Comparison of ENCODE assay signal across 17 cellular contexts in genomic region chr6:63516186-63516944, GRCh38. TPM values are rescaled to one million over a fixed set of nuclear protein-coding genes. Genes with fewer than 3 reads are reported as not detected.
A peak's percentile ranks its signal among the peaks of the same experiment; 100 is the strongest.
DNase-seq lines count a peak whose midpoint lies in the region; ATAC-seq and TF ChIP-seq lines count a peak whose summit lies in the region.
"Had no signal": no experiment of that assay in that cellular context is flagged by ENCODE, and none has a peak within 500 bp of the region (broad histone marks: within the 10 kb centered on the region; RNA-seq: fewer than 3 reads in every experiment).

No MANE protein-coding gene starts in this region.

- 85 to 90% methylated on average over 2 of the region's 2 CpGs for WGBS in GM23248 (ENCODE audit: low coverage in 1 of 2, low lambda C conversion rate in 2 of 2, missing lambda C conversion rate in 2 of 2), 2 experiments

- H4K20me1 ChIP-seq in GM23248 (ENCODE audit: insufficient read depth), result no peaks in the 10 kb centered on the region

- H3K79me2 ChIP-seq in GM23248 (ENCODE audit: insufficient read depth), result no peaks in the 10 kb centered on the region

- no peak for ATAC-seq in HG03175 (IDR thresholded peaks at IDR 0.05; ENCODE audit: unreplicated experiment)
- no peak for ATAC-seq in activated CD4-positive, CD25-positive, alpha-beta regulatory T cell treated with anti-CD3 and anti-CD28 coated beads, Interleukin-2, amount 50 U/mL, for 24 hours
- ATAC-seq: activated T-cell treated with anti-CD3 and anti-CD28 coated beads, Interleukin-2, amount 50 U/mL, for 4 hours had no signal

- H3K4me1 Mint-ChIP-seq in endothelial cell (ENCODE audit: unreplicated experiment), result no peaks in the 10 kb centered on the region

- H3K9me3 Mint-ChIP-seq in endothelial cell (ENCODE audit: unreplicated experiment), result peaks cover 3% of the 10 kb centered on the region
- H3K9me3 Mint-ChIP-seq: activated naive CD4-positive, alpha-beta T cell treated with anti-CD3 and anti-CD28 coated beads, Interleukin-2, amount 50 U/mL, for 72 hours; activated T-cell treated with anti-CD3 and anti-CD28 coated beads, Interleukin-2, amount 50 U/mL, for 4 hours had no signal

- no peaks in the 10 kb centered on the region for H3K9me3 ChIP-seq in GM23248 (ENCODE audit: low read depth)
- H3K9me3 ChIP-seq: HAP-1, MG63 had no signal

- H3K27me3 ChIP-seq in GM23248 (replicated peaks; ENCODE audit: insufficient read depth) (no peaks in the 10 kb centered on the region), kidney epithelial cell (ENCODE audit: control insufficient read depth, insufficient read depth, low read length) (no peaks in the 10 kb centered on the region)
- H3K27me3 ChIP-seq: MG63 had no signal

- no peaks in the 10 kb centered on the region for H3F3A ChIP-seq in GM23248 (ENCODE audit: insufficient read depth)

- no peak overlapping the region for H3K27ac ChIP-seq in GM23248
- H3K27ac ChIP-seq: cardiac muscle cell had no signal

- no peak overlapping the region for H2AFZ ChIP-seq in GM23248

- no peaks in the 10 kb centered on the region for H3K9me2 ChIP-seq in GM23248 (ENCODE audit: insufficient read depth)

- no peaks in the 10 kb centered on the region for H3K36me3 ChIP-seq in GM23248 (ENCODE audit: low read depth)
- H3K36me3 ChIP-seq in kidney epithelial cell (ENCODE audit: control insufficient read depth, insufficient read depth, low read length), result no peaks in the 10 kb centered on the region
- H3K36me3 ChIP-seq: cardiac muscle cell, HAP-1, MG63 had no signal

- H3K36me3 Mint-ChIP-seq in endothelial cell (ENCODE audit: low read depth, unreplicated experiment), result no peaks in the 10 kb centered on the region
- H3K36me3 Mint-ChIP-seq: activated naive CD4-positive, alpha-beta T cell treated with anti-CD3 and anti-CD28 coated beads, Interleukin-2, amount 50 U/mL, for 72 hours had no signal

- no peaks in the 10 kb centered on the region for H3K4me1 ChIP-seq in GM23248 (ENCODE audit: insufficient read depth)
- H3K4me1 ChIP-seq: HAP-1 had no signal

- H3K4me2 ChIP-seq in GM23248 (ENCODE audit: unreplicated experiment), result no peak overlapping the region

- H3K9ac ChIP-seq in GM23248, result no peak overlapping the region

- H3K27ac Mint-ChIP-seq in endothelial cell (ENCODE audit: unreplicated experiment), result no peak overlapping the region
- H3K27ac Mint-ChIP-seq: activated naive CD4-positive, alpha-beta T cell treated with anti-CD3 and anti-CD28 coated beads, Interleukin-2, amount 50 U/mL, for 72 hours had no signal

- no peaks in the 10 kb centered on the region for H3K27me3 Mint-ChIP-seq in endothelial cell (ENCODE audit: unreplicated experiment)

- in situ Hi-C loops in GM23248 (cut with MboI), result no loop called here

- DNase-seq in GM23248, result peak; percentile 19
- DNase-seq in astrocyte of the hippocampus (ENCODE audit: low read depth, low spot score), result peak; percentile 2
- peak; percentile 38 for DNase-seq in kidney epithelial cell (ENCODE audit: low read depth)
- peak; percentile 97 for DNase-seq in renal cortical epithelial cell (ENCODE audit: low read depth)
- no peak for DNase-seq in nucleus accumbens (lab: John Stamatoyannopoulos, UW)
- DNase-seq in endothelial cell (ENCODE audit: low spot score), result no peak
- DNase-seq: activated CD4-positive, alpha-beta T cell treated with anti-CD3 and anti-CD28 coated beads, Interleukin-2, amount 50 U/mL, for 4 hours; activated T-cell treated with anti-CD3 and anti-CD28 coated beads, Interleukin-2, amount 50 U/mL, for 4 hours; effector memory CD4-positive, alpha-beta T cell; MG63; NCI-H1930; NCI-H524 treated with DMSO at 0.1 percent for 48 hours had no signal

- H3K4me3 Mint-ChIP-seq in endothelial cell (ENCODE audit: unreplicated experiment), result no peak overlapping the region
- H3K4me3 Mint-ChIP-seq: activated T-cell treated with anti-CD3 and anti-CD28 coated beads, Interleukin-2, amount 50 U/mL, for 4 hours had no signal

- TF ChIP-seq CTCF in kidney epithelial cell (IDR thresholded peaks at IDR 0.05; ENCODE audit: insufficient read depth, low read length, poor library complexity, severe bottlenecking) (no peak), endothelial cell (IDR thresholded peaks at IDR 0.05; ENCODE audit: unreplicated experiment) (no peak)

- no peak overlapping the region for H3K4me3 ChIP-seq in GM23248
- no peak overlapping the region for H3K4me3 ChIP-seq in kidney epithelial cell (ENCODE audit: low read depth, low read length)
- H3K4me3 ChIP-seq: cardiac muscle cell, HAP-1, MG63 had no signal

RNA-seq across cellular contexts. Expression of gene PTP4A1, which starts 55.9 kb away (rescaled TPM):
- 24.9 and 31.4 TPM in 2 replicates for total RNA-seq in GM23248 (2014; rRNA removed; shearing (Covaris generic))
- 133 and 138 TPM in 2 replicates for polyA plus RNA-seq in GM23248 (2016; fragmentation: Nextera tagmentation; extraction: Ambion mirVana)
- total RNA-seq in kidney epithelial cell (44.2 and 48.4 TPM in 2 replicates), renal cortical epithelial cell (106 and 174 TPM in 2 replicates), endothelial cell (ENCODE audit: unreplicated experiment) (58.6 TPM)

Comparison
In these comparisons a context has a peak if more than half of its experiments do, and no peak if none do; other contexts are left out.
1. DNase-seq: peak in GM23248 (single experiment), astrocyte of the hippocampus (single experiment), kidney epithelial cell (single experiment) and renal cortical epithelial cell (single experiment); none in nucleus accumbens (0 of 56) and endothelial cell (single experiment).